In genomic region chr19:56441206-56441792, GRCh38 we compare ENCODE assay signal across 29 cellular contexts. TPM values are rescaled to one million over a fixed set of nuclear protein-coding genes. Genes with fewer than 3 reads are reported as not detected.
"Had no signal": no experiment of that assay in that cellular context is flagged by ENCODE, and none has a peak within 500 bp of the region (broad histone marks: within the 10 kb centered on the region; RNA-seq: fewer than 3 reads in every experiment).

No MANE protein-coding gene starts in this region.

- ATAC-seq: activated naive CD4-positive, alpha-beta T cell treated with anti-CD3 and anti-CD28 coated beads, Interleukin-2, amount 50 U/mL, for 72 hours; activated T-cell treated with anti-CD3 and anti-CD28 coated beads, Interleukin-2, amount 50 U/mL, for 72 hours; sciatic nerve; stimulated activated effector memory CD8-positive, alpha-beta T cell treated with anti-CD3 and anti-CD28 coated beads, Interleukin-12 subunit alpha, Interleukin-12 subunit beta, amount 100 ng/mL, for 72 hours had no signal

- FAIRE-seq: bronchial epithelial cell, endometrium, frontal cortex, islet of Langerhans, TTC549 had no signal

- H3K27me3 ChIP-seq: neutrophil, tibial artery had no signal

- H3K27ac ChIP-seq: left ventricle myocardium inferior, neutrophil, skin epidermis, tibial artery, VCaP had no signal

- H3K36me3 ChIP-seq: neutrophil had no signal

- H3K4me3 ChIP-seq: left ventricle myocardium inferior, skin epidermis, tibial artery had no signal

- H3K4me1 ChIP-seq: left ventricle myocardium inferior, tibial artery had no signal

- DNase-seq: activated CD4-positive, alpha-beta T cell treated with anti-CD3 and anti-CD28 coated beads for 4 hours; activated CD4-positive, alpha-beta T cell treated with anti-CD3 and anti-CD28 coated beads, Interleukin-2, amount 50 U/mL, for 4 hours; activated naive CD4-positive, alpha-beta T cell; activated T-cell treated with anti-CD3 and anti-CD28 coated beads for 4 hours; activated T-cell treated with anti-CD3 and anti-CD28 coated beads, Interleukin-2, amount 50 U/mL, for 72 hours; anterior cingulate cortex; dermis blood vessel endothelial cell; effector CD4-positive, alpha-beta T cell; glutamatergic neuron; left ventricle myocardium inferior; naive B cell; nephron progenitor cell; stimulated activated CD4-positive, alpha-beta T cell treated with anti-CD3 and anti-CD28 coated beads, Interleukin-12 subunit alpha, Interleukin-12 subunit beta, amount 100 ng/mL, for 4 hours; stimulated activated CD4-positive, alpha-beta T cell treated with anti-CD3 and anti-CD28 coated beads, Interleukin-4, amount 100 ng/mL, for 24 hours; substantia nigra; T-helper 9 cell; tibial artery had no signal

RNA-seq across cellular contexts. Expression of gene ZNF667, which starts 35.8 kb away (rescaled TPM):
- total RNA-seq: osteocyte had no signal
